In the genomic region with DNA sequence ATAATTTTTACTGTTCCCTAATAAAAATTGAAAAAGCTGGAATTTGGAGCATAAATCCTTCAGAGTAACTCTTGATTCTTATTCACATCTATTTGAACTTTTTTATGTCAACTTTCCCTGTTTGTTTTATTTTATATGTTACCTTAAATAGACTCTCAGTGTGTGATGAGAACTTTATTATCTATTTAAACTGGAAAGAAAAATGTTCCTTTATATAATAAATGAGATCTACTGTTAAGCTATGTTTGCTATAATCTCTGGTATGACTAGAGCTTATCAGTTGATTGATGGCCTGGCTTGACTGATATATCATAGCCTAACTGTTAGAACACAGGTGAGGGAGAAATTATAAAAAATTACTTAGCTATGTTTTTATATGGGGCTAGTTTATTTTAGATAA, we compare ENCODE assay signal across 26 cellular contexts.
"Had no signal": no experiment of that assay in that cellular context is flagged by ENCODE, and none has a peak within 500 bp of the region (broad histone marks: within the 10 kb centered on the region; RNA-seq: fewer than 3 reads in every experiment).

No MANE protein-coding gene starts in this region.

- H3K36me3 ChIP-seq: cardiac muscle cell, Peyer's patch, WERI-Rb-1 had no signal

- H3K27ac ChIP-seq: cardiac muscle cell, KMS-11, Peyer's patch, WERI-Rb-1 had no signal

- H3K9ac ChIP-seq: KMS-11 had no signal

- ATAC-seq: activated CD8-positive, alpha-beta T cell treated with anti-CD3 and anti-CD28 coated beads, Interleukin-2, amount 10 ng/mL, durations not matched to agents 7 days and 5 days; activated naive CD8-positive, alpha-beta T cell treated with anti-CD3 and anti-CD28 coated beads, Interleukin-2, amount 50 U/mL, for 24 hours; Right ventricle myocardium inferior had no signal

- DNase-seq: activated CD4-positive, alpha-beta T cell treated with anti-CD3 and anti-CD28 coated beads, Interleukin-2, amount 10 ng/mL, durations not matched to agents 24 days and 14 days; activated CD4-positive, alpha-beta T cell treated with anti-CD3 and anti-CD28 coated beads, Interleukin-2, amount 50 U/mL, for 48 hours; activated CD8-positive, alpha-beta T cell treated with anti-CD3 and anti-CD28 coated beads, Interleukin-2, amount 10 ng/mL, durations not matched to agents 7 days and 5 days; activated naive CD4-positive, alpha-beta T cell treated with anti-CD3 and anti-CD28 coated beads, Interleukin-2, amount 10 ng/mL, durations not matched to agents 7 days and 5 days; activated naive CD8-positive, alpha-beta T cell treated with anti-CD3 and anti-CD28 coated beads, Interleukin-2, amount 50 U/mL, for 24 hours; activated T-cell treated with anti-CD3 and anti-CD28 coated beads, Interleukin-2, amount 50 U/mL, for 24 hours; amniotic stem cell; aorta; NCI-H1092 treated with DMSO at 0.1 percent for 48 hours; NCI-H1417; NCI-H146; NCI-H187; NCI-H2029 treated with DMSO at 0.1 percent for 48 hours; NCI-H2107; NCI-H2171; NCI-H446 treated with DMSO at 0.1 percent for 48 hours; NCI-H524; NCI-H69; Peyer's patch; RPMI8226; SIG-M5; T1000; WERI-Rb-1 had no signal

- H3K4me3 ChIP-seq: cardiac muscle cell, Peyer's patch had no signal

- H3K9me3 ChIP-seq: Peyer's patch had no signal

- H3K4me1 ChIP-seq: Peyer's patch had no signal
